In the genomic region with DNA sequence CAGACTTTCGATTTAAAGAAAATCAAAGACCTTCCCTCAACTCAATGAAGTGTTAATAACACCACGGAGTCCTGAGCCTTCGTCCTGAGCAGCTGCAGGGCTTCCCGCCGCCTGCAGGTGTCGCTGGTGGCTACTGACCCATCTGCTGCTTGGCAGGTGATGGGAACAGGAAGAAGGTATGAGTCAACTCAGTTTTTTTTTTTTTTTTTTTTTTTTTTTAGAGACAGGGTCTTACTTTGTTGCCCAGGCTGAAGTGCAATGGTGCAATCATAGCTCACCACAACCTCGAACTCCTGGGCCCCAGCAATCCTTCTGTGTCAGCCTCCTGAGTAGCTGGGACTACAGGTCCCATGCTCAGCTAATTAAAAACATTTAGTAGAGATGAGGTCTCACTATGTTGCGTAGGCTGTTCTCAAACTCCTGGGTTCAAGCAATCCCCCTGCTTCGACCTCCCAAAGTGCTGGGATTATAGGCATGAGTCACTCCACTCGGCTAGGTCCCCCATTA, we compare ENCODE assay signal across 8 cellular contexts.
DNase-seq lines count a peak whose midpoint lies in the region; ATAC-seq, FAIRE-seq and TF ChIP-seq lines count a peak whose summit lies in the region.

No MANE protein-coding gene starts in this region.

- H3K4me2 ChIP-seq in DND-41 (ENCODE audit: insufficient read depth, low read length) (no peak overlapping the region), astrocyte (ENCODE audit: low read length) (no peak overlapping the region)

- no peaks in the 10 kb centered on the region for H4K20me1 ChIP-seq in DND-41 (ENCODE audit: insufficient read depth, low read length)
- no peaks in the 10 kb centered on the region for H4K20me1 ChIP-seq in astrocyte (ENCODE audit: insufficient read depth, low read length)

- H3K4me3 ChIP-seq in DND-41 (ENCODE audit: low read depth in 1 of 2, low read length in 2 of 2) (no peak overlapping the region), astrocyte (ENCODE audit: insufficient read depth, low read depth, low read length) (no peak overlapping the region)

- H3K79me2 ChIP-seq in DND-41 (ENCODE audit: insufficient read depth, low read length): no peaks in the 10 kb centered on the region
- H3K79me2 ChIP-seq in astrocyte (ENCODE audit: insufficient read depth, low read length): no peaks in the 10 kb centered on the region

- H2AFZ ChIP-seq in DND-41 (ENCODE audit: low read depth, low read length): no peak overlapping the region
- no peak overlapping the region for H2AFZ ChIP-seq in astrocyte (ENCODE audit: low read depth, low read length)

- no peaks in the 10 kb centered on the region for H3K36me3 ChIP-seq in DND-41 (ENCODE audit: insufficient read depth, low read length)
- no peaks in the 10 kb centered on the region for H3K36me3 ChIP-seq in astrocyte (ENCODE audit: insufficient read depth, low read length)

- DNase-seq in DND-41 (peak; percentile 76), HK-2 (ENCODE audit: unreplicated experiment) (peak; percentile 70), T-helper 17 cell (peak; percentile 46 to 58 (median 51)), astrocyte (ENCODE audit: low read depth) (peak; percentile 39), iris pigment epithelial cell (ENCODE audit: low read depth) (peak; percentile 69), GF-D8 (lab: John Stamatoyannopoulos, UW) (no peak)
- peak; percentile 62 to 81 for DNase-seq in stimulated activated CD4-positive, alpha-beta T cell treated with anti-CD3 and anti-CD28 coated beads, Interleukin-2, amount 100 ng/mL, for 48 hours

- H3K4me1 Mint-ChIP-seq in T-helper 17 cell (peaks cover 7% of the 10 kb centered on the region), astrocyte (ENCODE audit: low read depth, unreplicated experiment) (peaks cover 3% of the 10 kb centered on the region)

- no peaks in the 10 kb centered on the region for H3K36me3 Mint-ChIP-seq in T-helper 17 cell (ENCODE audit: low read depth)
- H3K36me3 Mint-ChIP-seq in astrocyte (ENCODE audit: low read depth, unreplicated experiment): no peaks in the 10 kb centered on the region

- H3K27me3 ChIP-seq in DND-41 (ENCODE audit: insufficient read depth, low read length, poor library complexity): no peaks in the 10 kb centered on the region
- no peaks in the 10 kb centered on the region for H3K27me3 ChIP-seq in astrocyte (ENCODE audit: insufficient read depth, low read length)

- ATAC-seq in DND-41 (ENCODE audit: insufficient read depth, low read depth) (peak; percentile 91), GM21360 (IDR thresholded peaks at IDR 0.05; ENCODE audit: unreplicated experiment) (peak; percentile 96), T-helper 17 cell (peak; percentile 93)

- H3K27me3 Mint-ChIP-seq in T-helper 17 cell: peaks cover 42% of the 10 kb centered on the region
- peaks cover 27% of the 10 kb centered on the region for H3K27me3 Mint-ChIP-seq in astrocyte (ENCODE audit: low read depth, unreplicated experiment)

- H3K9ac ChIP-seq in DND-41 (ENCODE audit: low read depth, low read length) (no peak overlapping the region), astrocyte (ENCODE audit: low read length) (no peak overlapping the region)

- H3K9me3 ChIP-seq in DND-41 (ENCODE audit: insufficient read depth, low read length, severe bottlenecking): no peaks in the 10 kb centered on the region
- H3K9me3 ChIP-seq in T-helper 17 cell (ENCODE audit: control insufficient read depth, low read length, poor library complexity, severe bottlenecking): no peaks in the 10 kb centered on the region
- H3K9me3 ChIP-seq in astrocyte (ENCODE audit: insufficient read depth, low read depth, low read length): no peaks in the 10 kb centered on the region

- H3K27ac ChIP-seq in DND-41 (ENCODE audit: low read length) (no peak overlapping the region), astrocyte (ENCODE audit: low read depth, low read length) (no peak overlapping the region)

- H3K27ac Mint-ChIP-seq in T-helper 17 cell (no peak overlapping the region), astrocyte (ENCODE audit: unreplicated experiment) (no peak overlapping the region)

- FAIRE-seq in astrocyte (lab: Jason Lieb, UNC): peak; percentile 60

- no peaks in the 10 kb centered on the region for H3K4me1 ChIP-seq in DND-41 (ENCODE audit: insufficient read depth, low read length)
- peaks cover 10% of the 10 kb centered on the region for H3K4me1 ChIP-seq in astrocyte (ENCODE audit: insufficient read depth, low read length)

- TF ChIP-seq CTCF in DND-41 (IDR thresholded peaks at IDR 0.05; ENCODE audit: borderline replicate concordance, extremely low read depth, low read length, poor library complexity, severe bottlenecking) (peak; percentile 92), astrocyte (IDR thresholded peaks at IDR 0.05; ENCODE audit: insufficient read depth, low read depth, low read length) (peak; percentile 90)

- no peak overlapping the region for H3K4me3 Mint-ChIP-seq in T-helper 17 cell
- no peak overlapping the region for H3K4me3 Mint-ChIP-seq in astrocyte (ENCODE audit: unreplicated experiment)

- no peaks in the 10 kb centered on the region for H3K9me3 Mint-ChIP-seq in astrocyte (ENCODE audit: unreplicated experiment)
